Comparison of ENCODE assay signal across 8 cellular contexts in the genomic region with DNA sequence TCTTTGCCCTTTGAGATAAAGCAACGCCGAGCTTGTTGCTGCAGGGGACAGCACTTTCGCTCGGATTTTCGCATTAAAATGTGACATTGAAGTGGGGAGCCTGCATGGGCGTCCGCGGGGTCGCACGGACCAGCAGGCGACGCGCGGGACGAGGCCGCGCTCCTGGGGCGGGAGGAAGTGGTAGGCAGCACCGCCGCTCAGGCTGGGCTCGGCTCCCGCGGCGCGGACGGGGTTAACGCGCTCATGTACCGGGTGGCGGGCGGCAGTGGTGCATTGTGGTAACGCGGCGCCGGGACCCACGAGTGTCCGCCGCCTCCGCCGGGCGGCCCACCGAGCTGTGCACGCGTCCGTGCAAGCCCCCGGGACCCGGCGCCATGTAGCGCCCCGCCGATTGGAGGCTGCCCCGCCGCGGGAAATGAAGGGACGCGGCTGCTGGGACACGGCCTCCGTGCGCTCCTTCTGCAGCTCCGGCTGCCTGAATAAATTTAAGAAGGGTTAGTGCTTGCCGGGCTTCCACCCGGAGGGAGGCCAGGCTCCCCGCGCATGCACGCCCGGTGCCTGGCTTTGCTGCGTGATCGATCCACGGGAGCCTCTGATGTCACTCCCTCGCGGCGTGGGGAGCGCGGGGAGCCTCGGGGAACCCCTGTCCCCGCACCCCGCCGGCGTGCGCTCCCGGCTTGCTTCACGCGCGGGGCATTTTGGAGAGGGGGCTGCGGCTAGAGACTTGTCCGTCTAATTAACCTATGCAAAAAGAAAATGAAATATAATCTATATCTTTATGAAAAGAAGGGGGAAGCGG.
A peak's percentile ranks its signal among the peaks of the same experiment; 100 is the strongest.
DNase-seq lines count a peak whose midpoint lies in the region; ATAC-seq and TF ChIP-seq lines count a peak whose summit lies in the region.

No MANE protein-coding gene starts in this region.

- TF ChIP-seq CTCF in CD8-positive, alpha-beta T cell (IDR thresholded peaks at IDR 0.05): no peak
- TF ChIP-seq CTCF in esophagus squamous epithelium (IDR thresholded peaks at IDR 0.05) (peak in 2 of 6 experiments; percentile 7 to 40), neural crest cell (conservative IDR thresholded peaks at IDR 0.05) (peak; percentile 37)

- intact Hi-C loops in CD8-positive, alpha-beta T cell (cut with DNase I, micrococcal nuclease): no loop called here
- intact Hi-C loops in esophagus squamous epithelium (cut with DNase I): no loop called here

- H3K36me3 ChIP-seq in CD8-positive, alpha-beta T cell (ENCODE audit: insufficient read depth, low read length): no peaks in the 10 kb centered on the region
- H3K36me3 ChIP-seq in SJSA1: no peaks in the 10 kb centered on the region
- no peaks in the 10 kb centered on the region for H3K36me3 ChIP-seq in esophagus squamous epithelium

- H3K9me3 Mint-ChIP-seq in CD8-positive, alpha-beta T cell: no peaks in the 10 kb centered on the region
- H3K9me3 Mint-ChIP-seq in neural crest cell: no peaks in the 10 kb centered on the region

- no peaks in the 10 kb centered on the region for H3K36me3 Mint-ChIP-seq in CD8-positive, alpha-beta T cell
- H3K36me3 Mint-ChIP-seq in neural crest cell (ENCODE audit: low read depth): no peaks in the 10 kb centered on the region

- no peak overlapping the region for H3K4me3 ChIP-seq in CD8-positive, alpha-beta T cell (ENCODE audit: low read depth, low read length)
- H3K4me3 ChIP-seq in SJSA1 (peak overlapping the region; percentile 25), esophagus squamous epithelium (peak overlapping the region; percentile 35 to 67 (median 49))

- no peak overlapping the region for H3K27ac ChIP-seq in CD8-positive, alpha-beta T cell (ENCODE audit: low read depth, low read length)
- H3K27ac ChIP-seq in SJSA1 (no peak overlapping the region), esophagus squamous epithelium (peak overlapping the region in 1 of 4 donors; percentile 25)

- DNase-seq in CD8-positive, alpha-beta T cell: no peak
- DNase-seq in SJSA1 (ENCODE audit: low read depth in 1 of 2, low spot score in 2 of 2) (no peak), esophagus squamous epithelium (lab: John Stamatoyannopoulos, UW) (no peak), neural crest cell (ENCODE audit: low read depth, low spot score) (peak; percentile 16), MV-4-11 (lab: John Stamatoyannopoulos, UW) (no peak)

- no peak overlapping the region for H3K27ac Mint-ChIP-seq in CD8-positive, alpha-beta T cell
- no peak overlapping the region for H3K27ac Mint-ChIP-seq in neural crest cell (ENCODE audit: unreplicated experiment)

- peaks cover 47% of the 10 kb centered on the region for H3K27me3 Mint-ChIP-seq in CD8-positive, alpha-beta T cell (ENCODE audit: low read depth)
- H3K27me3 Mint-ChIP-seq in neural crest cell (ENCODE audit: low read depth): peaks cover 74% of the 10 kb centered on the region

- H3K4me3 Mint-ChIP-seq in CD8-positive, alpha-beta T cell: peak overlapping the region; percentile 50
- H3K4me3 Mint-ChIP-seq in neural crest cell: peak overlapping the region; percentile 71

- no peaks in the 10 kb centered on the region for H3K9me3 ChIP-seq in CD8-positive, alpha-beta T cell (ENCODE audit: low read length)
- H3K9me3 ChIP-seq in SJSA1 (replicated peaks) (no peaks in the 10 kb centered on the region), esophagus squamous epithelium (no peaks in the 10 kb centered on the region)

- TF ChIP-seq POLR2A in esophagus squamous epithelium (IDR thresholded peaks at IDR 0.05): no peak

- CTCF ChIA-PET in CD8-positive, alpha-beta T cell (lab: Charles Lee): no interaction called here

- POLR2A ChIA-PET in CD8-positive, alpha-beta T cell (lab: Charles Lee): no interaction called here

- peaks cover 6% of the 10 kb centered on the region for H3K4me1 Mint-ChIP-seq in CD8-positive, alpha-beta T cell (ENCODE audit: low read depth)
- H3K4me1 Mint-ChIP-seq in neural crest cell: peaks cover 6% of the 10 kb centered on the region

- H3K27me3 ChIP-seq in CD8-positive, alpha-beta T cell (ENCODE audit: insufficient read depth, low read length): peaks cover 18% of the 10 kb centered on the region
- H3K27me3 ChIP-seq in SJSA1 (replicated peaks) (peaks cover 39% of the 10 kb centered on the region), esophagus squamous epithelium (peaks cover 0 to 69% (median 5%) of the 10 kb centered on the region in 4 donors)

- 9 to 12% methylated on average over 12 to 17 of the region's 87 CpGs for WGBS in esophagus squamous epithelium, 2 donors

- ATAC-seq in CD8-positive, alpha-beta T cell: no peak
- ATAC-seq in GM19463 (IDR thresholded peaks at IDR 0.05; ENCODE audit: unreplicated experiment) (no peak), HG03159 (IDR thresholded peaks at IDR 0.05; ENCODE audit: unreplicated experiment) (no peak), GM18498 (IDR thresholded peaks at IDR 0.05; ENCODE audit: unreplicated experiment) (no peak)

- H3K4me1 ChIP-seq in CD8-positive, alpha-beta T cell (ENCODE audit: insufficient read depth, low read length): peaks cover 5% of the 10 kb centered on the region
- H3K4me1 ChIP-seq in SJSA1 (replicated peaks) (peaks cover 8% of the 10 kb centered on the region), esophagus squamous epithelium (peaks cover 0 to 25% (median 10%) of the 10 kb centered on the region in 3 donors)
